Comparison of ENCODE assay signal across 38 cellular contexts in the genomic region with DNA sequence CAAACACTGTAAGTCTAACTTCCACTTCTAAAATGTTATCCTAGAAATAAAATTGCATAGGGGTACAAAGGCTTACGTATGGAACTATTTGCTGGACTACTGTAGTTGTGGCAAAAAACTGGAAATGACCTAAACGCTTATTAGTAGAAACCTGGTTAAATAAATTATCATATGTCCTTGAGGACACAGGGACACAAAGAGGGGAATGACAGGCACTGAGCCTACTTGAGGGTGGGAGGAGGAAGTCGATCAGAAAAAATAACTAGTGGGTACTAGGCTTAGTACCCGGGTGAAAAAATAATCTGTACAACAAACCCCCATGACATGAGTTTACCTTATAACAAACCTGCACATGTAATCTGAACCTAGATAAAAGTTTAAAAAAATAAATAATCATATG. TPM values are rescaled to one million over a fixed set of nuclear protein-coding genes. Genes with fewer than 3 reads are reported as not detected.
"Had no signal": no experiment of that assay in that cellular context is flagged by ENCODE, and none has a peak within 500 bp of the region (broad histone marks: within the 10 kb centered on the region; RNA-seq: fewer than 3 reads in every experiment).

No MANE protein-coding gene starts in this region.

- H3K27ac ChIP-seq: KMS-11 had no signal

- DNase-seq: Karpas-422, KG1, MG63, MM.1S, MV-4-11, NCI-H1048, NCI-H1092, NCI-H1092 treated with DMSO at 0.1 percent for 48 hours, NCI-H1105, NCI-H1105 treated with DMSO at 0.1 percent for 48 hours, NCI-H1417, NCI-H1436, NCI-H1436 treated with DMSO at 0.1 percent for 48 hours, NCI-H146, NCI-H1694, NCI-H1694 treated with DMSO at 0.1 percent for 48 hours, NCI-H187, NCI-H187 treated with DMSO at 0.1 percent for 48 hours, NCI-H1930, NCI-H2029, NCI-H2029 treated with DMSO at 0.1 percent for 48 hours, NCI-H2081, NCI-H2081 treated with DMSO at 0.1 percent for 48 hours, NCI-H2107, NCI-H2171, NCI-H2171 treated with DMSO at 0.1 percent for 48 hours, NCI-H2227 treated with DMSO at 0.1 percent for 48 hours, NCI-H226, NCI-H345, NCI-H446, NCI-H446 treated with DMSO at 0.1 percent for 48 hours, NCI-H510A, NCI-H510A treated with DMSO at 0.1 percent for 48 hours, NCI-H524 had no signal

- H3K27me3 ChIP-seq: MG63 had no signal

- H3K36me3 ChIP-seq: MG63 had no signal

- H3K4me3 ChIP-seq: MG63 had no signal

- H3K9ac ChIP-seq: KMS-11 had no signal

RNA-seq across cellular contexts. Expression of a gene that starts 28.4 kb away (rescaled TPM):
- total RNA-seq: LHCN-M2, MCF 10A, NCI-H460 had no signal
